Comparison of ENCODE assay signal across 12 cellular contexts in the genomic region with DNA sequence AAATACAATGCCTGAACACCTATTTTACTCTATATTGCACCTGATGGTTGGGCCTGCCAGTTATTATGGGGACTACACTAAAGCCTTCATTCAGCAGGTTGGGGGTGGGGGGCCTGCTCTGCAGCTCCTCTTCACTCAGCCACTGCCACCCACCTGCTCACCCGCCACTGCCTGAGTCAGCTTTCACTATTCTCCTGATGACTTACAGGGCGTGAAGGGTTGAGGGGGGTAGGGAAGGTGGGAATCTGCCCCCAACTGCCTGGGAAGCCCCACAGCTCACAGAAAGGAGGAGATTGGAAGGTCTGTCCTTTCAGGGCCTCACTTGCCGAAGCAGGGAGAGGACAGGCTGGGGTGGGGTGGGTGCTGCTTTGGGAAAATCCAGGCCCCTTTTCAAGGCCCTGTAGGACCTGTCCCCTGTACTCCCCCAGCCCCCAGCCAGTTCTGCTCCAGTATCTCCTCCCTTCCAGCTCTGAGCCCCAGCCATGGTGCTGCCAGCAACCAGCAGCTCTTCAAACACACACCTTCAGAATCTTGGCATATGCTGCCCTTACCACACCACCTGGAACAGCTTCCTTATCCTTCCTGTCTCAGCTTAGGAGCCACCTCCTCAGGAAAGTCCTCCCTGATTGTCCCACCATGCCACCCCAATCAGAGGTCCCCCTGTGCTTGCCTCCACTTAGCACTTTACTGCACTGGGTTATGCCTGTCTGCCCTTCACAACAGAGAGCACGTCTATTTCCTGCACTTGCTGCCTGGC. TPM values are rescaled to one million over a fixed set of nuclear protein-coding genes. Genes with fewer than 3 reads are reported as not detected.
DNase-seq lines count a peak whose midpoint lies in the region; FAIRE-seq and TF ChIP-seq lines count a peak whose summit lies in the region.
"Had no signal": no experiment of that assay in that cellular context is flagged by ENCODE, and none has a peak within 500 bp of the region (broad histone marks: within the 10 kb centered on the region; RNA-seq: fewer than 3 reads in every experiment).

No MANE protein-coding gene starts in this region.

- H3K9me3 ChIP-seq in kidney (ENCODE audit: control insufficient read depth in 1 of 2, low read length in 2 of 2): no peaks in the 10 kb centered on the region

- TF ChIP-seq CTCF in kidney (IDR thresholded peaks at IDR 0.05; ENCODE audit: borderline replicate concordance, extremely low read depth, insufficient read depth): no peak

- H3K4me3 ChIP-seq in kidney (ENCODE audit: low read length in 2 of 2): no peak overlapping the region

- no peaks in the 10 kb centered on the region for H3K36me3 ChIP-seq in kidney (ENCODE audit: control insufficient read depth in 1 of 2, insufficient read depth in 2 of 2, low read length in 2 of 2)

- peaks cover 18 to 24% of the 10 kb centered on the region in 2 donors for H3K4me1 ChIP-seq in kidney (ENCODE audit: control insufficient read depth in 1 of 2, insufficient read depth in 1 of 2, low read depth in 1 of 2, low read length in 2 of 2)

- no peak for FAIRE-seq in kidney (lab: Jason Lieb, UNC)
- FAIRE-seq: D721Med, urothelium cell line had no signal

- DNase-seq in NCI-H2196 (lab: John Stamatoyannopoulos, UW; ENCODE audit: unreplicated experiment) (peak; percentile 15), NCI-H2196 treated with DMSO at 0.1 percent for 48 hours (lab: John Stamatoyannopoulos, UW; ENCODE audit: unreplicated experiment) (no peak), NCI-H69 (lab: John Stamatoyannopoulos, UW) (peak; percentile 24), kidney (no peak), GF-D8 (lab: John Stamatoyannopoulos, UW) (no peak), DMS114 treated with DMSO at 0.1 percent for 48 hours (lab: John Stamatoyannopoulos, UW; ENCODE audit: unreplicated experiment) (no peak), NCI-H146 treated with DMSO at 0.1 percent for 48 hours (lab: John Stamatoyannopoulos, UW; ENCODE audit: unreplicated experiment) (no peak)
- peak; percentile 27 for DNase-seq in stimulated activated CD4-positive, alpha-beta T cell treated with anti-CD3 and anti-CD28 coated beads, Interleukin-4, amount 100 ng/mL, for 24 hours
- DNase-seq: NCI-H446, T-helper 17 cell had no signal

- H3K27ac ChIP-seq in kidney (ENCODE audit: low read depth in 2 of 2, low read length in 2 of 2): peak overlapping the region; percentile 9 to 19

- no peak overlapping the region for H3K9ac ChIP-seq in kidney (ENCODE audit: low read length in 2 of 2)

- intact Hi-C loops in kidney (cut with DNase I): no loop called here

RNA-seq across cellular contexts. Expression of a gene that starts 33.1 kb away (rescaled TPM):
- 97.1 TPM for total RNA-seq in kidney
- polyA plus RNA-seq in kidney (ENCODE audit: insufficient read depth, low read depth, low replicate concordance): 15.7 TPM

Comparison
In these comparisons a context has a peak if more than half of its experiments do, and no peak if none do; other contexts are left out.
1. DNase-seq: peak in NCI-H2196 (single experiment), NCI-H69 (single experiment) and stimulated activated CD4-positive, alpha-beta T cell treated with anti-CD3 and anti-CD28 coated beads, Interleukin-4, amount 100 ng/mL, for 24 hours (single experiment); none in NCI-H2196 treated with DMSO at 0.1 percent for 48 hours (single experiment), kidney (single experiment), GF-D8 (single experiment), DMS114 treated with DMSO at 0.1 percent for 48 hours (single experiment) and NCI-H146 treated with DMSO at 0.1 percent for 48 hours (single experiment).